ENCODE assay signal across 16 cellular contexts in genomic region chr6:25142506-25142905, GRCh38.
DNase-seq lines count a peak whose midpoint lies in the region; ATAC-seq lines count a peak whose summit lies in the region.
"Had no signal": no experiment of that assay in that cellular context is flagged by ENCODE, and none has a peak within 500 bp of the region (broad histone marks: within the 10 kb centered on the region; RNA-seq: fewer than 3 reads in every experiment).

No MANE protein-coding gene starts in this region.

- H3K4me2 ChIP-seq in GM23248 (ENCODE audit: unreplicated experiment) = no peak overlapping the region
- H3K4me2 ChIP-seq: KMS-11 had no signal

- no peaks in the 10 kb centered on the region for H3K27me3 ChIP-seq in GM23248 (replicated peaks; ENCODE audit: insufficient read depth)
- H3K27me3 ChIP-seq: SJSA1 had no signal

- H3K9me3 Mint-ChIP-seq in activated naive CD4-positive, alpha-beta T cell treated with anti-CD3 and anti-CD28 coated beads, Interleukin-2, amount 50 U/mL, for 24 hours = no peaks in the 10 kb centered on the region
- no peaks in the 10 kb centered on the region for H3K9me3 Mint-ChIP-seq in activated T-helper 17 cell treated with anti-CD3 and anti-CD28 coated beads, Interleukin-2, amount 50 U/mL, for 72 hours
- H3K9me3 Mint-ChIP-seq in stimulated activated effector memory CD8-positive, alpha-beta T cell treated with anti-CD3 and anti-CD28 coated beads, Interleukin-12 subunit alpha, Interleukin-12 subunit beta, amount 100 ng/mL, for 72 hours = no peaks in the 10 kb centered on the region

- H3K27me3 Mint-ChIP-seq in activated naive CD4-positive, alpha-beta T cell treated with anti-CD3 and anti-CD28 coated beads, Interleukin-2, amount 50 U/mL, for 24 hours = no peaks in the 10 kb centered on the region
- no peaks in the 10 kb centered on the region for H3K27me3 Mint-ChIP-seq in activated T-helper 17 cell treated with anti-CD3 and anti-CD28 coated beads, Interleukin-2, amount 50 U/mL, for 72 hours

- no peaks in the 10 kb centered on the region for H3K36me3 ChIP-seq in GM23248 (ENCODE audit: low read depth)
- H3K36me3 ChIP-seq: SJSA1 had no signal

- H3K4me1 Mint-ChIP-seq in activated naive CD4-positive, alpha-beta T cell treated with anti-CD3 and anti-CD28 coated beads, Interleukin-2, amount 50 U/mL, for 24 hours = peaks cover 21% of the 10 kb centered on the region
- H3K4me1 Mint-ChIP-seq in activated T-helper 17 cell treated with anti-CD3 and anti-CD28 coated beads, Interleukin-2, amount 50 U/mL, for 72 hours = peaks cover 10% of the 10 kb centered on the region
- H3K4me1 Mint-ChIP-seq in stimulated activated effector memory CD8-positive, alpha-beta T cell treated with anti-CD3 and anti-CD28 coated beads, Interleukin-12 subunit alpha, Interleukin-12 subunit beta, amount 100 ng/mL, for 72 hours = peaks cover 18% of the 10 kb centered on the region

- peak overlapping the region; percentile 2 for H3K27ac Mint-ChIP-seq in activated naive CD4-positive, alpha-beta T cell treated with anti-CD3 and anti-CD28 coated beads, Interleukin-2, amount 50 U/mL, for 24 hours
- peak overlapping the region; percentile 58 for H3K27ac Mint-ChIP-seq in activated T-helper 17 cell treated with anti-CD3 and anti-CD28 coated beads, Interleukin-2, amount 50 U/mL, for 72 hours
- peak overlapping the region; percentile 50 for H3K27ac Mint-ChIP-seq in stimulated activated effector memory CD8-positive, alpha-beta T cell treated with anti-CD3 and anti-CD28 coated beads, Interleukin-12 subunit alpha, Interleukin-12 subunit beta, amount 100 ng/mL, for 72 hours

- in situ Hi-C loops in GM23248 (cut with MboI) = no loop called here

- no peaks in the 10 kb centered on the region for H4K20me1 ChIP-seq in GM23248 (ENCODE audit: insufficient read depth)

- no peak overlapping the region for H3K4me3 Mint-ChIP-seq in activated naive CD4-positive, alpha-beta T cell treated with anti-CD3 and anti-CD28 coated beads, Interleukin-2, amount 50 U/mL, for 24 hours
- no peak overlapping the region for H3K4me3 Mint-ChIP-seq in activated T-helper 17 cell treated with anti-CD3 and anti-CD28 coated beads, Interleukin-2, amount 50 U/mL, for 72 hours
- no peak overlapping the region for H3K4me3 Mint-ChIP-seq in stimulated activated effector memory CD8-positive, alpha-beta T cell treated with anti-CD3 and anti-CD28 coated beads, Interleukin-12 subunit alpha, Interleukin-12 subunit beta, amount 100 ng/mL, for 72 hours

- no peak overlapping the region for H3K27ac ChIP-seq in GM23248
- H3K27ac ChIP-seq: C4-2B, KMS-11, SJSA1 had no signal

- peaks cover 19% of the 10 kb centered on the region for H3F3A ChIP-seq in GM23248 (ENCODE audit: insufficient read depth)

- H2AFZ ChIP-seq in GM23248 = peak overlapping the region; percentile 31; the same call in 1 of the 2 replicates

- ATAC-seq in activated T-helper 17 cell treated with anti-CD3 and anti-CD28 coated beads, Interleukin-2, amount 50 U/mL, for 72 hours (replicated peaks) = no peak
- no peak for ATAC-seq in stimulated activated effector memory CD8-positive, alpha-beta T cell treated with anti-CD3 and anti-CD28 coated beads, Interleukin-12 subunit alpha, Interleukin-12 subunit beta, amount 100 ng/mL, for 72 hours
- no peak for ATAC-seq in GM18502 (IDR thresholded peaks at IDR 0.05; ENCODE audit: poor library complexity, unreplicated experiment)

- no peak overlapping the region for H3K9ac ChIP-seq in GM23248
- H3K9ac ChIP-seq: KMS-11 had no signal

- H3K36me3 Mint-ChIP-seq in activated naive CD4-positive, alpha-beta T cell treated with anti-CD3 and anti-CD28 coated beads, Interleukin-2, amount 50 U/mL, for 24 hours = no peaks in the 10 kb centered on the region
- peaks cover 13% of the 10 kb centered on the region for H3K36me3 Mint-ChIP-seq in activated T-helper 17 cell treated with anti-CD3 and anti-CD28 coated beads, Interleukin-2, amount 50 U/mL, for 72 hours (ENCODE audit: low read depth)
- H3K36me3 Mint-ChIP-seq in stimulated activated effector memory CD8-positive, alpha-beta T cell treated with anti-CD3 and anti-CD28 coated beads, Interleukin-12 subunit alpha, Interleukin-12 subunit beta, amount 100 ng/mL, for 72 hours = peaks cover 4% of the 10 kb centered on the region

- 89 to 91% methylated on average over 2 of the region's 2 CpGs for WGBS in GM23248 (ENCODE audit: low coverage in 1 of 2, low lambda C conversion rate in 2 of 2, missing lambda C conversion rate in 2 of 2), 2 experiments

- H3K9me2 ChIP-seq in GM23248 (ENCODE audit: insufficient read depth) = no peaks in the 10 kb centered on the region

- no peak for DNase-seq in activated naive CD4-positive, alpha-beta T cell treated with anti-CD3 and anti-CD28 coated beads, Interleukin-2, amount 50 U/mL, for 16 hours
- DNase-seq in GM23248 (no peak), HCEC 1CT (no peak)
- no peak for DNase-seq in stimulated activated effector memory CD8-positive, alpha-beta T cell treated with anti-CD3 and anti-CD28 coated beads, Interleukin-12 subunit alpha, Interleukin-12 subunit beta, amount 100 ng/mL, for 72 hours (ENCODE audit: low spot score in 2 of 2)
- DNase-seq: DMS79, H7, NCI-H1436, NCI-H1930, NCI-H345, NCI-H524 treated with DMSO at 0.1 percent for 48 hours had no signal

- peaks cover 6% of the 10 kb centered on the region for H3K4me1 ChIP-seq in GM23248 (ENCODE audit: insufficient read depth)

- H3K4me3 ChIP-seq in GM23248 = no peak overlapping the region
- H3K4me3 ChIP-seq: SJSA1 had no signal

- no peaks in the 10 kb centered on the region for H3K9me3 ChIP-seq in GM23248 (ENCODE audit: low read depth)
- H3K9me3 ChIP-seq: SJSA1 had no signal

- H3K79me2 ChIP-seq in GM23248 (ENCODE audit: insufficient read depth) = no peaks in the 10 kb centered on the region

Comparison
In these comparisons a context has a peak if more than half of its experiments do, and no peak if none do; other contexts are left out.
1. H3K27ac Mint-ChIP-seq: peak in every context shown above with its lines; median percentile 58 in activated T-helper 17 cell treated with anti-CD3 and anti-CD28 coated beads, Interleukin-2, amount 50 U/mL, for 72 hours; 50 in stimulated activated effector memory CD8-positive, alpha-beta T cell treated with anti-CD3 and anti-CD28 coated beads, Interleukin-12 subunit alpha, Interleukin-12 subunit beta, amount 100 ng/mL, for 72 hours; 2 in activated naive CD4-positive, alpha-beta T cell treated with anti-CD3 and anti-CD28 coated beads, Interleukin-2, amount 50 U/mL, for 24 hours.